28 cellular contexts compared by ENCODE assay signal in the genomic region with DNA sequence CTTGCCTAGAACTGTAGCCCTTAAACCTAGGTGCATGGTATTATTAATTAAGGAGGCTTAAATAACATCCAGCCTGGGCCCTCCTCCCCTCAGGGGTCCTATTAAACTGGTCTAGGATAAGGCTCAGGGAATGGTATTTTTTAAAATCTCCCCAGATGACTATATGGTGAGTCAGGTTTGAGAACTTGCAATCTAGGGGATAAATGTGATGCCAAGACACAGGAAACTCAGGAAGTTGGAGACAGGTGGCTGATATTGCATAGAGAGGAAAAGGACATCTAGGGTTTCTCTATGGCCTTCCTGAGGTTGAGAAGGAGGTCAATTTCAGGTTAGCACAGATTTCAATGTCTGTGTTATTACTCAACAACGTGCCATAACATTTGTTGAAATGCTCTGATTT.
DNase-seq lines count a peak whose midpoint lies in the region; ATAC-seq, FAIRE-seq and TF ChIP-seq lines count a peak whose summit lies in the region.
"Had no signal": no experiment of that assay in that cellular context is flagged by ENCODE, and none has a peak within 500 bp of the region (broad histone marks: within the 10 kb centered on the region; RNA-seq: fewer than 3 reads in every experiment).

No MANE protein-coding gene starts in this region.

- no peaks in the 10 kb centered on the region for H3K27me3 ChIP-seq in GM23338 (ENCODE audit: insufficient read depth)
- H3K27me3 ChIP-seq in H1 (replicated peaks in 1 of 4; ENCODE audit: control insufficient read depth in 3 of 4, extremely low read depth in 1 of 4, insufficient read depth in 3 of 4, low read length in 3 of 4): no peaks in the 10 kb centered on the region
- H3K27me3 ChIP-seq: colonic mucosa, esophagus squamous epithelium, gastrocnemius medialis, pancreas, SJSA1, testis, vagina had no signal

- no peak overlapping the region for H3K4ac ChIP-seq in H1 (replicated peaks; ENCODE audit: insufficient read length, low read depth, low read length)

- TF ChIP-seq EP300 in H1 (IDR thresholded peaks at IDR 0.05; ENCODE audit: borderline replicate concordance in 1 of 2, low read depth in 2 of 2, low read length in 2 of 2): no peak

- no peaks in the 10 kb centered on the region for H3K23me2 ChIP-seq in H1 (ENCODE audit: low read depth, low read length)

- H3K9me3 Mint-ChIP-seq in GM23338: no peaks in the 10 kb centered on the region; the same call in 2 of the 3 replicates

- H4K91ac ChIP-seq in H1 (replicated peaks; ENCODE audit: insufficient read length, low read length): no peak overlapping the region

- H2BK120ac ChIP-seq in H1 (replicated peaks; ENCODE audit: low read depth, low read length): no peak overlapping the region

- no peak for TF ChIP-seq RAD21 in H1 (IDR thresholded peaks at IDR 0.05 in 1 of 2, conservative IDR thresholded peaks at IDR 0.05 in 1 of 2; ENCODE audit: low read depth in 2 of 2, low read length in 2 of 2)

- no peak for DNase-seq in GM23338 (ENCODE audit: low spot score)
- DNase-seq in RCC 7860 (ENCODE audit: low spot score): peak; percentile 20
- no peak for DNase-seq in H1 (ENCODE audit: low read depth in 1 of 2, low spot score in 2 of 2)
- peak; percentile 76 for DNase-seq in renal cortical epithelial cell (ENCODE audit: low read depth)
- no peak for DNase-seq in DMS153 treated with DMSO at 0.1 percent for 48 hours (lab: John Stamatoyannopoulos, UW; ENCODE audit: unreplicated experiment)
- no peak for DNase-seq in NCI-H510A (lab: John Stamatoyannopoulos, UW)
- DNase-seq in HuH-7 (ENCODE audit: low spot score): no peak
- no peak for DNase-seq in NOMO-1 treated with DMSO at 0.1 percent for 48 hours (lab: John Stamatoyannopoulos, UW; ENCODE audit: unreplicated experiment)
- DNase-seq: activated CD4-positive, alpha-beta T cell treated with anti-CD3 and anti-CD28 coated beads for 1 hour; activated gamma-delta T cell treated with Interleukin-2 at 50 U/mL for 16 hours; activated T-cell treated with anti-CD3 and anti-CD28 coated beads, Interleukin-2, amount 50 U/mL, for 1 hour; CD4-positive, CD25-positive, alpha-beta regulatory T cell; colonic mucosa; effector memory CD8-positive, alpha-beta T cell; esophagus squamous epithelium; gastrocnemius medialis; hippocampal formation; Karpas-422; NCI-H187 treated with DMSO at 0.1 percent for 48 hours; pancreas; right cardiac atrium; stimulated activated CD4-positive, alpha-beta T cell treated with anti-CD3 and anti-CD28 coated beads, Interleukin-4, amount 100 ng/mL, for 4 hours; stimulated activated naive CD4-positive, alpha-beta T cell; T-helper 1 cell; testis had no signal

- H3K79me2 ChIP-seq in GM23338 (replicated peaks; ENCODE audit: insufficient read depth) (no peaks in the 10 kb centered on the region), H1 (ENCODE audit: control insufficient read depth in 1 of 2, insufficient read depth in 2 of 2, low read length in 2 of 2) (no peaks in the 10 kb centered on the region)

- no peak overlapping the region for H4K5ac ChIP-seq in H1 (ENCODE audit: insufficient read length, low read depth, low read length)

- H3K4me2 ChIP-seq in GM23338 (no peak overlapping the region), H1 (ENCODE audit: insufficient read depth in 1 of 2, low read depth in 2 of 2, low read length in 2 of 2) (no peak overlapping the region)

- ATAC-seq in GM23338: no peak
- ATAC-seq: effector memory CD8-positive, alpha-beta T cell; gastrocnemius medialis; natural killer cell treated with Interleukin-12 subunit alpha and Interleukin-12 subunit beta and Interleukin-15 and Interleukin-18, amount 100 ng/mL, for 72 hours; pancreas; right cardiac atrium had no signal

- H3K4me1 ChIP-seq in GM23338 (ENCODE audit: insufficient read depth) (peaks cover 25% of the 10 kb centered on the region), H1 (replicated peaks in 1 of 4; ENCODE audit: control insufficient read depth in 3 of 4, insufficient read depth in 4 of 4, low read length in 3 of 4) (peaks cover 2 to 24% (median 16%) of the 10 kb centered on the region in 4 experiments; a peak in 3 of 7 replicates)
- H3K4me1 ChIP-seq: colonic mucosa, esophagus squamous epithelium, gastrocnemius medialis, pancreas, SJSA1, testis, vagina had no signal

- H3K56ac ChIP-seq in H1 (replicated peaks; ENCODE audit: insufficient read length, low read depth, low read length): no peak overlapping the region

- H2BK5ac ChIP-seq in H1 (ENCODE audit: low read depth, low read length): no peak overlapping the region

- TF ChIP-seq CTCF in GM23338 (conservative IDR thresholded peaks at IDR 0.05; ENCODE audit: low read depth in 2 of 2) (no peak), H1 (IDR thresholded peaks at IDR 0.05; ENCODE audit: control extremely low read depth in 1 of 3, insufficient read depth in 1 of 3, low read depth in 1 of 3, low read length in 3 of 3) (no peak)

- no peaks in the 10 kb centered on the region for H3K27me3 Mint-ChIP-seq in GM23338 (ENCODE audit: insufficient read depth, low read depth, poor library complexity)
- H3K27me3 Mint-ChIP-seq: CD4-positive, CD25-positive, alpha-beta regulatory T cell; effector memory CD8-positive, alpha-beta T cell; natural killer cell treated with Interleukin-12 subunit alpha and Interleukin-12 subunit beta and Interleukin-15 and Interleukin-18, amount 100 ng/mL, for 72 hours had no signal

- no peaks in the 10 kb centered on the region for H3K36me3 Mint-ChIP-seq in GM23338 (ENCODE audit: low read depth)
- H3K36me3 Mint-ChIP-seq: CD4-positive, CD25-positive, alpha-beta regulatory T cell; natural killer cell treated with Interleukin-12 subunit alpha and Interleukin-12 subunit beta and Interleukin-15 and Interleukin-18, amount 100 ng/mL, for 72 hours had no signal

- H2AFZ ChIP-seq in GM23338 (peak overlapping the region; percentile 66; the same call in 1 of the 2 replicates), H1 (ENCODE audit: low read length) (0 out of 2 replicates have a peak overlapping the region, but pooled peaks have one; percentile 59)

- POLR2A ChIA-PET in H1 (lab: Charles Lee; ENCODE audit: partially characterized antibody): no interaction called here

- H2BK15ac ChIP-seq in H1 (ENCODE audit: low read length): no peak overlapping the region

- H3K4me3 ChIP-seq in GM23338 (no peak overlapping the region), H1 (ENCODE audit: extremely low read depth in 1 of 4, insufficient read depth in 2 of 4, low read depth in 3 of 4, low read length in 4 of 4) (no peak overlapping the region)
- H3K4me3 ChIP-seq: colonic mucosa, esophagus squamous epithelium, gastrocnemius medialis, pancreas, SJSA1, testis, vagina had no signal

- no peaks in the 10 kb centered on the region for H3F3A ChIP-seq in GM23338 (replicated peaks; ENCODE audit: low read depth)

- H3K27ac ChIP-seq in GM23338 (ENCODE audit: low read depth) (no peak overlapping the region), H1 (ENCODE audit: low read depth, low read length) (no peak overlapping the region)
- H3K27ac ChIP-seq: colonic mucosa, esophagus squamous epithelium, gastrocnemius medialis, pancreas, SJSA1, testis, vagina had no signal

- H3K27ac Mint-ChIP-seq in GM23338: no peak overlapping the region
- H3K27ac Mint-ChIP-seq: CD4-positive, CD25-positive, alpha-beta regulatory T cell; effector memory CD8-positive, alpha-beta T cell; natural killer cell treated with Interleukin-12 subunit alpha and Interleukin-12 subunit beta and Interleukin-15 and Interleukin-18, amount 100 ng/mL, for 72 hours had no signal

- FAIRE-seq in RCC 7860 (lab: Jason Lieb, UNC) (no peak), H1 (lab: Jason Lieb, UNC) (no peak)
- FAIRE-seq: pancreas had no signal

- H4K20me1 ChIP-seq in GM23338 (replicated peaks; ENCODE audit: insufficient read depth) (no peaks in the 10 kb centered on the region), H1 (replicated peaks in 1 of 2; ENCODE audit: control insufficient read depth in 1 of 2, insufficient read depth in 2 of 2, low read length in 2 of 2) (no peaks in the 10 kb centered on the region)

- no peak overlapping the region for H2BK20ac ChIP-seq in H1 (ENCODE audit: low read length)

- CTCF ChIA-PET in H1 (lab: Charles Lee; ENCODE audit: partially characterized antibody): interaction anchor here (1.2 kb wide), 1 partner anchor 9 kb away, joined by 5 read pairs; no protein-coding TSS in a partner anchor

- no peaks in the 10 kb centered on the region for H3K79me1 ChIP-seq in H1 (ENCODE audit: low read depth, low read length)

- peaks cover 33% of the 10 kb centered on the region for H3K4me1 Mint-ChIP-seq in GM23338
- H3K4me1 Mint-ChIP-seq: CD4-positive, CD25-positive, alpha-beta regulatory T cell had no signal

- H3K9me3 ChIP-seq in H1 (ENCODE audit: insufficient read depth in 2 of 2, low read depth in 1 of 2, low read length in 1 of 2): no peaks in the 10 kb centered on the region
- H3K9me3 ChIP-seq: colonic mucosa, esophagus squamous epithelium, gastrocnemius medialis, pancreas, SJSA1, testis, vagina had no signal

- H3K9ac ChIP-seq in H1 (replicated peaks in 1 of 4; ENCODE audit: extremely low read depth in 1 of 4, low read depth in 3 of 4, low read length in 3 of 4): no peak overlapping the region

- no peak overlapping the region for H2AK5ac ChIP-seq in H1 (ENCODE audit: low read depth, low read length)

- H3K4me3 Mint-ChIP-seq in GM23338: no peak overlapping the region
- H3K4me3 Mint-ChIP-seq: CD4-positive, CD25-positive, alpha-beta regulatory T cell; effector memory CD8-positive, alpha-beta T cell; natural killer cell treated with Interleukin-12 subunit alpha and Interleukin-12 subunit beta and Interleukin-15 and Interleukin-18, amount 100 ng/mL, for 72 hours had no signal

- H3K18ac ChIP-seq in H1 (ENCODE audit: extremely low read depth, low read length): no peak overlapping the region

- no peaks in the 10 kb centered on the region for H3K9me2 ChIP-seq in GM23338 (ENCODE audit: insufficient read depth)

- no peak overlapping the region for H2BK12ac ChIP-seq in H1 (ENCODE audit: low read depth, low read length)

- TF ChIP-seq POLR2A in H1 (IDR thresholded peaks at IDR 0.05; ENCODE audit: control extremely low read depth in 1 of 2, low read depth in 2 of 2, low read length in 2 of 2): no peak

- no peak overlapping the region for H4K8ac ChIP-seq in H1 (ENCODE audit: extremely low read depth, insufficient read depth, low read length)

- H3K36me3 ChIP-seq in GM23338 (ENCODE audit: insufficient read depth) (no peaks in the 10 kb centered on the region), H1 (ENCODE audit: control insufficient read depth in 2 of 4, insufficient read depth in 4 of 4, low read length in 3 of 4) (no peaks in the 10 kb centered on the region)
- H3K36me3 ChIP-seq: colonic mucosa, esophagus squamous epithelium, gastrocnemius medialis, pancreas, SJSA1, vagina had no signal

- H3K14ac ChIP-seq in H1 (ENCODE audit: insufficient read length): no peak overlapping the region

- no peak overlapping the region for H3K23ac ChIP-seq in H1 (ENCODE audit: insufficient read length)

- WGBS in H1 (ENCODE audit: extremely low coverage in 1 of 2, insufficient coverage in 1 of 2, insufficient read length in 1 of 2, insufficient replicate concordance in 2 of 2, low coverage in 1 of 2, low lambda C conversion rate in 2 of 2, missing lambda C conversion rate in 1 of 2), 2 experiments: 79% methylated on average over 1 of the region's 1 CpG; no CpG with 5 or more reads in 1 of the 2 experiments

TF ChIP-seq in GM23338, 12 proteins besides CTCF, POLR2A, EP300 and RAD21 (continues in another document):
- TF ChIP-seq ZNF331 (CRISPR knock-in tag; IDR thresholded peaks at IDR 0.05; ENCODE audit: low read depth): no peak

Comparison
In these comparisons a context has a peak if more than half of its experiments do, and no peak if none do; other contexts are left out.
1. DNase-seq: peak in RCC 7860 (single experiment) and renal cortical epithelial cell (single experiment); none in GM23338 (single experiment), H1 (0 of 2), DMS153 treated with DMSO at 0.1 percent for 48 hours (single experiment), NCI-H510A (single experiment), HuH-7 (single experiment) and NOMO-1 treated with DMSO at 0.1 percent for 48 hours (single experiment).